In the genomic region with DNA sequence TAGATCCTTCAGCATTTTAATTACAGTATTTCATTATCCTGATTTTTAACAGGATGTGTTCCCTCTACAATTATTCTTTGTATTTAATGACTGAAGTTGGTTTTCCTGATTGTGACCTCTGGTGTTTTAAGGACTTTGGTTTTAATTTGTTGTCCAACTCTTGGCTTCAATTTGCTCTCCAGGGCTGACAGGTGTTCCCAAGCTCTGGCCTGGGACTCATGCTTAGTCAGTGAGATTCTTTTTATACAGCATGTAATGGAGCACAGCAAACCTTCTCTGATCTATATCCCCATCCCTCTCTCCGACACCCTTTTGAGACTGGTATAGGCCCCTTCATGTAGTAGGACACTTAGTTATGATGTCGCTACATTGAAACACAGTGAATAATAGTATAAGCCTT, we compare ENCODE assay signal across 2 cellular contexts.
A peak's percentile ranks its signal among the peaks of the same experiment; 100 is the strongest.
TF ChIP-seq lines count a peak whose summit lies in the region.

No MANE protein-coding gene starts in this region.

TF ChIP-seq in liver, 16 proteins besides CTCF, POLR2A, EP300 and RAD21 (continued from another document):
- TF ChIP-seq, protein P1, sequence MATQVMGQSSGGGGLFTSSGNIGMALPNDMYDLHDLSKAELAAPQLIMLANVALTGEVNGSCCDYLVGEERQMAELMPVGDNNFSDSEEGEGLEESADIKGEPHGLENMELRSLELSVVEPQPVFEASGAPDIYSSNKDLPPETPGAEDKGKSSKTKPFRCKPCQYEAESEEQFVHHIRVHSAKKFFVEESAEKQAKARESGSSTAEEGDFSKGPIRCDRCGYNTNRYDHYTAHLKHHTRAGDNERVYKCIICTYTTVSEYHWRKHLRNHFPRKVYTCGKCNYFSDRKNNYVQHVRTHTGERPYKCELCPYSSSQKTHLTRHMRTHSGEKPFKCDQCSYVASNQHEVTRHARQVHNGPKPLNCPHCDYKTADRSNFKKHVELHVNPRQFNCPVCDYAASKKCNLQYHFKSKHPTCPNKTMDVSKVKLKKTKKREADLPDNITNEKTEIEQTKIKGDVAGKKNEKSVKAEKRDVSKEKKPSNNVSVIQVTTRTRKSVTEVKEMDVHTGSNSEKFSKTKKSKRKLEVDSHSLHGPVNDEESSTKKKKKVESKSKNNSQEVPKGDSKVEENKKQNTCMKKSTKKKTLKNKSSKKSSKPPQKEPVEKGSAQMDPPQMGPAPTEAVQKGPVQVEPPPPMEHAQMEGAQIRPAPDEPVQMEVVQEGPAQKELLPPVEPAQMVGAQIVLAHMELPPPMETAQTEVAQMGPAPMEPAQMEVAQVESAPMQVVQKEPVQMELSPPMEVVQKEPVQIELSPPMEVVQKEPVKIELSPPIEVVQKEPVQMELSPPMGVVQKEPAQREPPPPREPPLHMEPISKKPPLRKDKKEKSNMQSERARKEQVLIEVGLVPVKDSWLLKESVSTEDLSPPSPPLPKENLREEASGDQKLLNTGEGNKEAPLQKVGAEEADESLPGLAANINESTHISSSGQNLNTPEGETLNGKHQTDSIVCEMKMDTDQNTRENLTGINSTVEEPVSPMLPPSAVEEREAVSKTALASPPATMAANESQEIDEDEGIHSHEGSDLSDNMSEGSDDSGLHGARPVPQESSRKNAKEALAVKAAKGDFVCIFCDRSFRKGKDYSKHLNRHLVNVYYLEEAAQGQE (IDR thresholded peaks at IDR 0.05) = no peak
- TF ChIP-seq GABPA (IDR thresholded peaks at IDR 0.05 in 1 of 2, conservative IDR thresholded peaks at IDR 0.05 in 1 of 2) = no peak
- no peak for TF ChIP-seq HNF4G (IDR thresholded peaks at IDR 0.05)
- TF ChIP-seq YY1 (IDR thresholded peaks at IDR 0.05) = no peak
- peak in 1 of 2 donors; percentile 29 for TF ChIP-seq HNF4A (conservative IDR thresholded peaks at IDR 0.05)
- TF ChIP-seq FOXA1 (IDR thresholded peaks at IDR 0.05) = no peak
- TF ChIP-seq FOXA2 (IDR thresholded peaks at IDR 0.05) = no peak
- TF ChIP-seq RXRA (IDR thresholded peaks at IDR 0.05) = peak in 1 of 2 donors; percentile 11
- TF ChIP-seq, protein P2, sequence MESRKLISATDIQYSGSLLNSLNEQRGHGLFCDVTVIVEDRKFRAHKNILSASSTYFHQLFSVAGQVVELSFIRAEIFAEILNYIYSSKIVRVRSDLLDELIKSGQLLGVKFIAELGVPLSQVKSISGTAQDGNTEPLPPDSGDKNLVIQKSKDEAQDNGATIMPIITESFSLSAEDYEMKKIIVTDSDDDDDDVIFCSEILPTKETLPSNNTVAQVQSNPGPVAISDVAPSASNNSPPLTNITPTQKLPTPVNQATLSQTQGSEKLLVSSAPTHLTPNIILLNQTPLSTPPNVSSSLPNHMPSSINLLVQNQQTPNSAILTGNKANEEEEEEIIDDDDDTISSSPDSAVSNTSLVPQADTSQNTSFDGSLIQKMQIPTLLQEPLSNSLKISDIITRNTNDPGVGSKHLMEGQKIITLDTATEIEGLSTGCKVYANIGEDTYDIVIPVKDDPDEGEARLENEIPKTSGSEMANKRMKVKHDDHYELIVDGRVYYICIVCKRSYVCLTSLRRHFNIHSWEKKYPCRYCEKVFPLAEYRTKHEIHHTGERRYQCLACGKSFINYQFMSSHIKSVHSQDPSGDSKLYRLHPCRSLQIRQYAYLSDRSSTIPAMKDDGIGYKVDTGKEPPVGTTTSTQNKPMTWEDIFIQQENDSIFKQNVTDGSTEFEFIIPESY (IDR thresholded peaks at IDR 0.05) = no peak

TF ChIP-seq in HepG2, 621 proteins besides CTCF, POLR2A, EP300 and RAD21 (continued from another document):
- TF ChIP-seq ZNF234 (CRISPR knock-in tag; conservative IDR thresholded peaks at IDR 0.05) (no peak), ZBTB8A (CRISPR knock-in tag; IDR thresholded peaks at IDR 0.05; ENCODE audit: borderline replicate concordance, low read depth) (no peak), CBFB (CRISPR knock-in tag; IDR thresholded peaks at IDR 0.05) (no peak), XBP1 (CRISPR knock-in tag; IDR thresholded peaks at IDR 0.05) (no peak), ZNF543 (CRISPR knock-in tag; IDR thresholded peaks at IDR 0.05) (no peak)
